In the genomic region with DNA sequence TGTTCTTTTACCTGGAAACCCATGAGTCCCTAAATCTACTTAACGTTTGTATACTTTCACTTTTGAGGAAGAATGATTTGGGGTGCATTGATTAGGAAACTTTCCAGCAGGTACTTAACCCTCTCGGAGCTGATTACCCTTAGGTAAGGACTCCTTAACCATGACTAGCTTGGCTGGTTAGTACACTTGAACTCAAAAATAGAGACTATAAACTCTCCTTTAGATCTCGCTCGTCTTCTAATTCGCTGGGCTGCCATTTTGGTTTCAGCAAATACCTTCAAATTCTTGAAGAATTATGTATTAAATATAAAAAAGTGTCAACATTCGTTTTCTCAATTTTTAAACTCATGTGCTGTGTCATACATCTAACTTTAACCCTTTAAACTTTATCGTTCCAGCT, we compare ENCODE assay signal across 8 cellular contexts. TPM values are rescaled to one million over a fixed set of nuclear protein-coding genes. Genes with fewer than 3 reads are reported as not detected.
DNase-seq lines count a peak whose midpoint lies in the region; ATAC-seq, FAIRE-seq and TF ChIP-seq lines count a peak whose summit lies in the region.

No MANE protein-coding gene starts in this region.

- peaks cover 66% of the 10 kb centered on the region for H4K20me1 ChIP-seq in Loucy (ENCODE audit: insufficient read depth, low read length, poor library complexity, severe bottlenecking)

- peak; percentile 90 for FAIRE-seq in colon (lab: Jason Lieb, UNC)

- H3K9me3 Mint-ChIP-seq in CD4-positive, CD25-positive, alpha-beta regulatory T cell = peaks cover 0 to 1% (median 0%) of the 10 kb centered on the region in 7 donors
- H3K9me3 Mint-ChIP-seq in nephron progenitor cell = peaks cover 19% of the 10 kb centered on the region

- H3K9me2 ChIP-seq in Loucy (replicated peaks; ENCODE audit: low read depth, low read length) = no peaks in the 10 kb centered on the region

- peaks cover 19 to 65% (median 36%) of the 10 kb centered on the region in 4 donors for H3K4me1 Mint-ChIP-seq in CD4-positive, CD25-positive, alpha-beta regulatory T cell
- peaks cover 43% of the 10 kb centered on the region for H3K4me1 Mint-ChIP-seq in nephron progenitor cell

- H3K9ac ChIP-seq in Loucy (ENCODE audit: low read depth, low read length, poor library complexity, severe bottlenecking) = peak overlapping the region; percentile 96

- H3K27me3 Mint-ChIP-seq in CD4-positive, CD25-positive, alpha-beta regulatory T cell = peaks cover 11% of the 10 kb centered on the region
- H3K27me3 Mint-ChIP-seq in nephron progenitor cell (ENCODE audit: low read depth, poor library complexity) = no peaks in the 10 kb centered on the region

- H3K4me3 Mint-ChIP-seq in CD4-positive, CD25-positive, alpha-beta regulatory T cell = peak overlapping the region; percentile 92 to 98 (median 96)
- H3K4me3 Mint-ChIP-seq in nephron progenitor cell = peak overlapping the region; percentile 90

- TF ChIP-seq CTCF in Loucy (conservative IDR thresholded peaks at IDR 0.05; ENCODE audit: low read length) (no peak), nephron progenitor cell (IDR thresholded peaks at IDR 0.05) (no peak)

- H3K36me3 Mint-ChIP-seq in CD4-positive, CD25-positive, alpha-beta regulatory T cell = peaks cover 14% of the 10 kb centered on the region
- peaks cover 5% of the 10 kb centered on the region for H3K36me3 Mint-ChIP-seq in nephron progenitor cell (ENCODE audit: low read depth)

- no peak for ATAC-seq in CD4-positive, CD25-positive, alpha-beta regulatory T cell (ENCODE audit: low read depth in 2 of 2)
- ATAC-seq in HG03280 (IDR thresholded peaks at IDR 0.05; ENCODE audit: unreplicated experiment) = no peak
- no peak for ATAC-seq in esophagus mucosa

- H3K27ac ChIP-seq in CD4-positive, CD25-positive, alpha-beta regulatory T cell (ENCODE audit: insufficient read depth, low read length, poor library complexity, severe bottlenecking) = peak overlapping the region; percentile 98

- H3K27ac Mint-ChIP-seq in CD4-positive, CD25-positive, alpha-beta regulatory T cell = peak overlapping the region; percentile 75 to 99 (median 96)
- H3K27ac Mint-ChIP-seq in nephron progenitor cell = peak overlapping the region; percentile 61

- H2AFZ ChIP-seq in Loucy (ENCODE audit: low read length) = no peak overlapping the region

- no peaks in the 10 kb centered on the region for H3F3A ChIP-seq in Loucy (ENCODE audit: low read depth)

- H3K79me2 ChIP-seq in Loucy (ENCODE audit: insufficient read depth, low read length) = peaks cover 67% of the 10 kb centered on the region

- H3K9me3 ChIP-seq in CD4-positive, CD25-positive, alpha-beta regulatory T cell (ENCODE audit: control insufficient read depth in 2 of 2, low read length in 2 of 2) = no peaks in the 10 kb centered on the region
- no peaks in the 10 kb centered on the region for H3K9me3 ChIP-seq in Loucy (ENCODE audit: insufficient read depth, low read depth, low read length)

- no peaks in the 10 kb centered on the region for H3K36me3 ChIP-seq in CD4-positive, CD25-positive, alpha-beta regulatory T cell (ENCODE audit: control insufficient read depth, insufficient read depth, low read length)
- no peaks in the 10 kb centered on the region for H3K36me3 ChIP-seq in Loucy (ENCODE audit: insufficient read depth, low read length)

- H3K4me2 ChIP-seq in Loucy (ENCODE audit: low read depth, low read length, poor library complexity, severe bottlenecking) = peak overlapping the region; percentile 87

- no peaks in the 10 kb centered on the region for H3K27me3 ChIP-seq in CD4-positive, CD25-positive, alpha-beta regulatory T cell (ENCODE audit: control insufficient read depth, insufficient read depth, low read length)
- no peaks in the 10 kb centered on the region for H3K27me3 ChIP-seq in Loucy (ENCODE audit: insufficient read depth, low read length, poor library complexity, severe bottlenecking)

- H3K4me1 ChIP-seq in CD4-positive, CD25-positive, alpha-beta regulatory T cell (ENCODE audit: control insufficient read depth, insufficient read depth, low read length, poor library complexity, severe bottlenecking) = peaks cover 43% of the 10 kb centered on the region
- peaks cover 19% of the 10 kb centered on the region for H3K4me1 ChIP-seq in Loucy (ENCODE audit: insufficient read depth, low read length, poor library complexity, severe bottlenecking)

- peak in 1 of 3 donors; percentile 31 for DNase-seq in CD4-positive, CD25-positive, alpha-beta regulatory T cell
- DNase-seq in nephron progenitor cell (no peak), D341Med (ENCODE audit: low spot score) (no peak), amygdala (lab: John Stamatoyannopoulos, UW) (no peak)

- peak overlapping the region; percentile 97 for H3K4me3 ChIP-seq in CD4-positive, CD25-positive, alpha-beta regulatory T cell (ENCODE audit: low read depth, low read length)
- H3K4me3 ChIP-seq in Loucy (ENCODE audit: low read length, poor library complexity, severe bottlenecking) = peak overlapping the region; percentile 80

RNA-seq across cellular contexts. Expression of a gene that starts 2.0 kb away (rescaled TPM):
- 101 TPM for total RNA-seq in CD4-positive, CD25-positive, alpha-beta regulatory T cell
- polyA plus RNA-seq in CD4-positive, CD25-positive, alpha-beta regulatory T cell = 10 to 100 TPM; 19.5 to 26.5 (median 22.7) TPM
- 47.3 TPM for total RNA-seq in esophagus mucosa
